11 cellular contexts compared by ENCODE assay signal in the genomic region with DNA sequence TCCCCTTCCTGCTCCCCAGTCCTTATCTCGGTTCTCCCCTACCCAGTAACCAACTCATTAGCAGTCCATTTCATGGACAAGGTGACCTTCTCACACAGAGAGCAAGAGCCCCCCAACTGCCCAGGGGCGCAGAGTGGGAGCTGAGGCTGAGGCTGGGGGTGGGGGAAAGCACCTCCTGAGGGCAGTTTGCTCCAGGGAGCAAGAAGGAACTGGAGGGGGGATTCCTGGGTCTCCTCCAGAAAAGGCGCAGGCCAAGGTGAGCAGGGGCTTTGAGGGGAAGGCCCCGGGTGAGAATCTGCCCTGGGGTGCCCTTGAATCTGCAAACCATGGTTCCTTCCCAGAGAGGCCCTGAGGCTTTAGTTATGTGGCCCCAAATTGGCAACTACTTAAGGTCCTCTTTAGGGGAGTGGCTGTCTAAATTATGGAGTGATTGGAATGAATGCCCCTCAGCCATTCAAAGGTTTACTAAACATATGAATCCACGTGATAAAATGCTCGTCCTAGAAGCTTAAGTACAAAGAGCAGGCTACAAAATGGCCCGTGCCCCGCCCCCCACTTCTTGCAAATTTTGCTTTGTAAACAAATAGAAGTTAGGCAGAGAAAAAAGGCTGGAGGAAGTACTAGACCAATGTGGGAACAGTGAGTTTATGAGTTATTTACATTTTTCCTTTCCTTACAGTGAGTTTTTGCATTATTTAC.
DNase-seq lines count a peak whose midpoint lies in the region; ATAC-seq, FAIRE-seq and TF ChIP-seq lines count a peak whose summit lies in the region.
"Had no signal": no experiment of that assay in that cellular context is flagged by ENCODE, and none has a peak within 500 bp of the region (broad histone marks: within the 10 kb centered on the region; RNA-seq: fewer than 3 reads in every experiment).

No MANE protein-coding gene starts in this region.

- no peak overlapping the region for H3K27ac ChIP-seq in neural progenitor cell

- no peaks in the 10 kb centered on the region for H3K36me3 Mint-ChIP-seq in neural progenitor cell
- H3K36me3 Mint-ChIP-seq: CD8-positive, alpha-beta T cell had no signal

- ATAC-seq in GM18517 (IDR thresholded peaks at IDR 0.05; ENCODE audit: unreplicated experiment) = no peak
- ATAC-seq: CD8-positive, alpha-beta T cell had no signal

- no peak overlapping the region for H3K9ac ChIP-seq in neural progenitor cell

- no peaks in the 10 kb centered on the region for H3K27me3 ChIP-seq in neural progenitor cell

- H3K27ac Mint-ChIP-seq in neural progenitor cell = peak overlapping the region; percentile 47
- H3K27ac Mint-ChIP-seq: activated T-helper 1 cell treated with anti-CD3 and anti-CD28 coated beads, Interleukin-12 subunit alpha, Interleukin-12 subunit beta, Interleukin-2, Interleukin-4 antibody, amounts not matched to agents 30 ng/mL and 10 ng/mL and 1 ng/mL, durations not matched to agents 14 hours and 24 hours and 36 hours; CD8-positive, alpha-beta T cell had no signal

- no peaks in the 10 kb centered on the region for H3F3A ChIP-seq in neural progenitor cell (ENCODE audit: low read depth)

- H3K4me3 Mint-ChIP-seq in neural progenitor cell = no peak overlapping the region
- H3K4me3 Mint-ChIP-seq: activated T-helper 1 cell treated with anti-CD3 and anti-CD28 coated beads, Interleukin-12 subunit alpha, Interleukin-12 subunit beta, Interleukin-2, Interleukin-4 antibody, amounts not matched to agents 30 ng/mL and 10 ng/mL and 1 ng/mL, durations not matched to agents 14 hours and 24 hours and 36 hours; CD8-positive, alpha-beta T cell had no signal

- peaks cover 8% of the 10 kb centered on the region for H3K4me1 ChIP-seq in neural progenitor cell

- H3K27me3 Mint-ChIP-seq in neural progenitor cell (ENCODE audit: insufficient read depth, low read depth) = peaks cover 8% of the 10 kb centered on the region

- no peak for TF ChIP-seq CTCF in neural progenitor cell (IDR thresholded peaks at IDR 0.05)

- no peaks in the 10 kb centered on the region for H3K79me2 ChIP-seq in neural progenitor cell (ENCODE audit: low read depth)

- H2AFZ ChIP-seq in neural progenitor cell (replicated peaks) = peak overlapping the region; percentile 48

- no peaks in the 10 kb centered on the region for H3K9me3 ChIP-seq in neural progenitor cell (ENCODE audit: low read depth)

- H3K36me3 ChIP-seq in neural progenitor cell = no peaks in the 10 kb centered on the region

- H4K20me1 ChIP-seq in neural progenitor cell (ENCODE audit: low read depth) = no peaks in the 10 kb centered on the region

- peaks cover 41% of the 10 kb centered on the region for H3K4me1 Mint-ChIP-seq in neural progenitor cell

- FAIRE-seq in endometrium (lab: Jason Lieb, UNC) = peak; percentile 98

- H3K9me3 Mint-ChIP-seq in neural progenitor cell = no peaks in the 10 kb centered on the region
- H3K9me3 Mint-ChIP-seq: activated T-helper 1 cell treated with anti-CD3 and anti-CD28 coated beads, Interleukin-12 subunit alpha, Interleukin-12 subunit beta, Interleukin-2, Interleukin-4 antibody, amounts not matched to agents 30 ng/mL and 10 ng/mL and 1 ng/mL, durations not matched to agents 14 hours and 24 hours and 36 hours; CD8-positive, alpha-beta T cell had no signal

- no peak overlapping the region for H3K4me2 ChIP-seq in neural progenitor cell

- DNase-seq in D341Med (ENCODE audit: low spot score) (peak; percentile 6), NCI-H526 treated with DMSO at 0.1 percent for 48 hours (lab: John Stamatoyannopoulos, UW) (peak; percentile 57), neural progenitor cell (ENCODE audit: low spot score) (no peak), anterior cingulate cortex (lab: John Stamatoyannopoulos, UW) (no peak), GM19240 (ENCODE audit: insufficient read length, low spot score) (no peak)
- DNase-seq in activated naive CD4-positive, alpha-beta T cell treated with Interleukin-2 at 50 U/mL for 16 hours = no peak
- DNase-seq: NCI-H1930 had no signal

- no peak overlapping the region for H3K4me3 ChIP-seq in neural progenitor cell

Comparison
In these comparisons a context has a peak if more than half of its experiments do, and no peak if none do; other contexts are left out.
1. DNase-seq: peak in D341Med (single experiment) and NCI-H526 treated with DMSO at 0.1 percent for 48 hours (single experiment); none in neural progenitor cell (single experiment), activated naive CD4-positive, alpha-beta T cell treated with Interleukin-2 at 50 U/mL for 16 hours (single experiment), anterior cingulate cortex (0 of 58) and GM19240 (single experiment).